Comparison of ENCODE assay signal across 1 cellular context in genomic region chr6:121334299-121335104, GRCh38.
TF ChIP-seq lines count a peak whose summit lies in the region.

TBC1D32 (minus strand) TSS chr6:121334480; CDS start chr6:121334430, 50 bp downstream.

TF ChIP-seq in HepG2, 621 proteins besides CTCF, POLR2A, EP300 and RAD21 (continued from another document and continues in another):
- no peak for TF ChIP-seq ZNF724P (CRISPR knock-in tag; IDR thresholded peaks at IDR 0.05; ENCODE audit: borderline replicate concordance)
- peak; percentile 90; the same call in 1 of the 2 replicates for TF ChIP-seq CBX5 (CRISPR knock-in tag; IDR thresholded peaks at IDR 0.05; ENCODE audit: borderline replicate concordance)
- peak; percentile 62; the same call in 1 of the 2 replicates for TF ChIP-seq ZBTB7B (CRISPR knock-in tag; IDR thresholded peaks at IDR 0.05)
- peak; percentile 94 for TF ChIP-seq ZNF547 (CRISPR knock-in tag; IDR thresholded peaks at IDR 0.05)
- TF ChIP-seq IRF1 (CRISPR knock-in tag; IDR thresholded peaks at IDR 0.05; ENCODE audit: low read depth), result peak; percentile 98
- TF ChIP-seq ZKSCAN5 (CRISPR knock-in tag; IDR thresholded peaks at IDR 0.05), result 0 out of 2 replicates have a peak, but pooled peaks have one; percentile 36
- TF ChIP-seq HMGA1 (CRISPR knock-in tag; conservative IDR thresholded peaks at IDR 0.05), result no peak
- 0 out of 2 replicates have a peak, but pooled peaks have one; percentile 30 for TF ChIP-seq ZNF609 (CRISPR knock-in tag; IDR thresholded peaks at IDR 0.05; ENCODE audit: borderline replicate concordance)
- TF ChIP-seq, protein P1, sequence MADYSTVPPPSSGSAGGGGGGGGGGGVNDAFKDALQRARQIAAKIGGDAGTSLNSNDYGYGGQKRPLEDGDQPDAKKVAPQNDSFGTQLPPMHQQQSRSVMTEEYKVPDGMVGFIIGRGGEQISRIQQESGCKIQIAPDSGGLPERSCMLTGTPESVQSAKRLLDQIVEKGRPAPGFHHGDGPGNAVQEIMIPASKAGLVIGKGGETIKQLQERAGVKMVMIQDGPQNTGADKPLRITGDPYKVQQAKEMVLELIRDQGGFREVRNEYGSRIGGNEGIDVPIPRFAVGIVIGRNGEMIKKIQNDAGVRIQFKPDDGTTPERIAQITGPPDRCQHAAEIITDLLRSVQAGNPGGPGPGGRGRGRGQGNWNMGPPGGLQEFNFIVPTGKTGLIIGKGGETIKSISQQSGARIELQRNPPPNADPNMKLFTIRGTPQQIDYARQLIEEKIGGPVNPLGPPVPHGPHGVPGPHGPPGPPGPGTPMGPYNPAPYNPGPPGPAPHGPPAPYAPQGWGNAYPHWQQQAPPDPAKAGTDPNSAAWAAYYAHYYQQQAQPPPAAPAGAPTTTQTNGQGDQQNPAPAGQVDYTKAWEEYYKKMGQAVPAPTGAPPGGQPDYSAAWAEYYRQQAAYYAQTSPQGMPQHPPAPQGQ (CRISPR knock-in tag; IDR thresholded peaks at IDR 0.05; ENCODE audit: borderline replicate concordance), result no peak
- no peak for TF ChIP-seq NONO (IDR thresholded peaks at IDR 0.05)
- peak; percentile 84 for TF ChIP-seq NONO (CRISPR knock-in tag; conservative IDR thresholded peaks at IDR 0.05)
- TF ChIP-seq SNAPC5 (CRISPR knock-in tag; IDR thresholded peaks at IDR 0.05; ENCODE audit: borderline replicate concordance), result no peak; the same call in 1 of the 2 replicates
- TF ChIP-seq RFXAP (CRISPR knock-in tag; IDR thresholded peaks at IDR 0.05; ENCODE audit: borderline replicate concordance), result 0 out of 2 replicates have a peak, but pooled peaks have one; percentile 48
- 0 out of 2 replicates have a peak, but pooled peaks have one; percentile 63 for TF ChIP-seq RELA (CRISPR knock-in tag; IDR thresholded peaks at IDR 0.05)
- TF ChIP-seq NFE2L2 (IDR thresholded peaks at IDR 0.05; ENCODE audit: low read length), result no peak
- TF ChIP-seq ZNF891 (CRISPR knock-in tag; IDR thresholded peaks at IDR 0.05), result peak; percentile 96; the same call in 1 of the 2 replicates
- peak; percentile 77; the same call in 1 of the 2 replicates for TF ChIP-seq MTA1 (CRISPR knock-in tag; IDR thresholded peaks at IDR 0.05; ENCODE audit: borderline replicate concordance)
- TF ChIP-seq ZNF605 (CRISPR knock-in tag; IDR thresholded peaks at IDR 0.05), result peak; percentile 85
- peak; percentile 11; the same call in 1 of the 2 replicates for TF ChIP-seq ELF4 (CRISPR knock-in tag; IDR thresholded peaks at IDR 0.05; ENCODE audit: borderline replicate concordance)
- peak; percentile 94 for TF ChIP-seq RFX1 (IDR thresholded peaks at IDR 0.05)
- no peak for TF ChIP-seq TMF1 (CRISPR knock-in tag; IDR thresholded peaks at IDR 0.05; ENCODE audit: low read depth)
- TF ChIP-seq PLSCR1 (CRISPR knock-in tag; IDR thresholded peaks at IDR 0.05; ENCODE audit: borderline replicate concordance), result no peak
- peak; percentile 94 for TF ChIP-seq HIVEP1 (CRISPR knock-in tag; IDR thresholded peaks at IDR 0.05)
- peak; percentile 63; the same call in 1 of the 2 replicates for TF ChIP-seq SPEN (CRISPR knock-in tag; IDR thresholded peaks at IDR 0.05; ENCODE audit: low read depth)
- TF ChIP-seq ASH2L (IDR thresholded peaks at IDR 0.05; ENCODE audit: insufficient read length, low read depth, low read length), result peak; percentile 96
- TF ChIP-seq GTF3A (CRISPR knock-in tag; conservative IDR thresholded peaks at IDR 0.05), result peak; percentile 94
- TF ChIP-seq MAFK (conservative IDR thresholded peaks at IDR 0.05 in 1 of 2, IDR thresholded peaks at IDR 0.05 in 1 of 2; ENCODE audit: low read length in 2 of 2), result no peak
- peak; percentile 66; the same call in 1 of the 2 replicates for TF ChIP-seq REL (CRISPR knock-in tag; conservative IDR thresholded peaks at IDR 0.05)
- TF ChIP-seq ZNF883 (CRISPR knock-in tag; IDR thresholded peaks at IDR 0.05; ENCODE audit: not compliant biosample characterization), result peak; percentile 89
- TF ChIP-seq PRDM15 (CRISPR knock-in tag; IDR thresholded peaks at IDR 0.05), result no peak
- peak; percentile 65 for TF ChIP-seq ELF1 (CRISPR knock-in tag; IDR thresholded peaks at IDR 0.05)
- no peak for TF ChIP-seq ZFAT (CRISPR knock-in tag; conservative IDR thresholded peaks at IDR 0.05)
- TF ChIP-seq KDM2A (CRISPR knock-in tag; IDR thresholded peaks at IDR 0.05; ENCODE audit: borderline replicate concordance, low read depth), result peak; percentile 96
- no peak for TF ChIP-seq UBTF (CRISPR knock-in tag; IDR thresholded peaks at IDR 0.05)
- TF ChIP-seq, protein P2, sequence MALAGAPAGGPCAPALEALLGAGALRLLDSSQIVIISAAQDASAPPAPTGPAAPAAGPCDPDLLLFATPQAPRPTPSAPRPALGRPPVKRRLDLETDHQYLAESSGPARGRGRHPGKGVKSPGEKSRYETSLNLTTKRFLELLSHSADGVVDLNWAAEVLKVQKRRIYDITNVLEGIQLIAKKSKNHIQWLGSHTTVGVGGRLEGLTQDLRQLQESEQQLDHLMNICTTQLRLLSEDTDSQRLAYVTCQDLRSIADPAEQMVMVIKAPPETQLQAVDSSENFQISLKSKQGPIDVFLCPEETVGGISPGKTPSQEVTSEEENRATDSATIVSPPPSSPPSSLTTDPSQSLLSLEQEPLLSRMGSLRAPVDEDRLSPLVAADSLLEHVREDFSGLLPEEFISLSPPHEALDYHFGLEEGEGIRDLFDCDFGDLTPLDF (CRISPR knock-in tag; IDR thresholded peaks at IDR 0.05), result no peak
- peak; percentile 81 for TF ChIP-seq GATAD2A (CRISPR knock-in tag; IDR thresholded peaks at IDR 0.05)
- TF ChIP-seq, protein P3, sequence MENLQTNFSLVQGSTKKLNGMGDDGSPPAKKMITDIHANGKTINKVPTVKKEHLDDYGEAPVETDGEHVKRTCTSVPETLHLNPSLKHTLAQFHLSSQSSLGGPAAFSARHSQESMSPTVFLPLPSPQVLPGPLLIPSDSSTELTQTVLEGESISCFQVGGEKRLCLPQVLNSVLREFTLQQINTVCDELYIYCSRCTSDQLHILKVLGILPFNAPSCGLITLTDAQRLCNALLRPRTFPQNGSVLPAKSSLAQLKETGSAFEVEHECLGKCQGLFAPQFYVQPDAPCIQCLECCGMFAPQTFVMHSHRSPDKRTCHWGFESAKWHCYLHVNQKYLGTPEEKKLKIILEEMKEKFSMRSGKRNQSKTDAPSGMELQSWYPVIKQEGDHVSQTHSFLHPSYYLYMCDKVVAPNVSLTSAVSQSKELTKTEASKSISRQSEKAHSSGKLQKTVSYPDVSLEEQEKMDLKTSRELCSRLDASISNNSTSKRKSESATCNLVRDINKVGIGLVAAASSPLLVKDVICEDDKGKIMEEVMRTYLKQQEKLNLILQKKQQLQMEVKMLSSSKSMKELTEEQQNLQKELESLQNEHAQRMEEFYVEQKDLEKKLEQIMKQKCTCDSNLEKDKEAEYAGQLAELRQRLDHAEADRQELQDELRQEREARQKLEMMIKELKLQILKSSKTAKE (CRISPR knock-in tag; IDR thresholded peaks at IDR 0.05; ENCODE audit: borderline replicate concordance), result peak; percentile 29; the same call in 1 of the 2 replicates
- no peak for TF ChIP-seq SSRP1 (CRISPR knock-in tag; IDR thresholded peaks at IDR 0.05)
- TF ChIP-seq DMAP1 (CRISPR knock-in tag; IDR thresholded peaks at IDR 0.05), result peak; percentile 87
- 0 out of 2 replicates have a peak, but pooled peaks have one; percentile 24 for TF ChIP-seq RCOR2 (CRISPR knock-in tag; IDR thresholded peaks at IDR 0.05)
- TF ChIP-seq SP140L (CRISPR knock-in tag; IDR thresholded peaks at IDR 0.05; ENCODE audit: borderline replicate concordance), result no peak
- TF ChIP-seq MXD4 (CRISPR knock-in tag; IDR thresholded peaks at IDR 0.05), result peak; percentile 91
- TF ChIP-seq HCFC1 (IDR thresholded peaks at IDR 0.05; ENCODE audit: low read depth, low read length), result peak; percentile 24; the same call in 1 of the 2 replicates
- no peak for TF ChIP-seq ZNF10 (CRISPR knock-in tag; IDR thresholded peaks at IDR 0.05; ENCODE audit: borderline replicate concordance, low read depth)
- TF ChIP-seq ZNF224 (CRISPR knock-in tag; IDR thresholded peaks at IDR 0.05), result peak; percentile 94
- peak; percentile 82; the same call in 1 of the 2 replicates for TF ChIP-seq EED (CRISPR knock-in tag; IDR thresholded peaks at IDR 0.05)
- no peak for TF ChIP-seq HNRNPUL1 (IDR thresholded peaks at IDR 0.05; ENCODE audit: low read depth, low read length)
